ENCODE assay signal across 12 cellular contexts in the genomic region with DNA sequence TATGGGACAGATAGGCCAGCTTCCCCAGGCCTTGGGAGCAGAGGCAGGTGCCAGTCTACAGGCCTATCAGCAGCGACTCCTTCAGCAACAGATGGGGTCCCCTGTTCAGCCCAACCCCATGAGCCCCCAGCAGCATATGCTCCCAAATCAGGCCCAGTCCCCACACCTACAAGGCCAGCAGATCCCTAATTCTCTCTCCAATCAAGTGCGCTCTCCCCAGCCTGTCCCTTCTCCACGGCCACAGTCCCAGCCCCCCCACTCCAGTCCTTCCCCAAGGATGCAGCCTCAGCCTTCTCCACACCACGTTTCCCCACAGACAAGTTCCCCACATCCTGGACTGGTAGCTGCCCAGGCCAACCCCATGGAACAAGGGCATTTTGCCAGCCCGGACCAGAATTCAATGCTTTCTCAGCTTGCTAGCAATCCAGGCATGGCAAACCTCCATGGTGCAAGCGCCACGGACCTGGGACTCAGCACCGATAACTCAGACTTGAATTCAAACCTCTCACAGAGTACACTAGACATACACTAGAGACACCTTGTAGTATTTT. TPM values are rescaled to one million over a fixed set of nuclear protein-coding genes. Genes with fewer than 3 reads are reported as not detected.
A peak's percentile ranks its signal among the peaks of the same experiment; 100 is the strongest.
DNase-seq lines count a peak whose midpoint lies in the region; ATAC-seq and TF ChIP-seq lines count a peak whose summit lies in the region.
"Had no signal": no experiment of that assay in that cellular context is flagged by ENCODE, and none has a peak within 500 bp of the region (broad histone marks: within the 10 kb centered on the region; RNA-seq: fewer than 3 reads in every experiment).

No MANE protein-coding gene starts in this region.

- H3K4me3 Mint-ChIP-seq in activated naive CD4-positive, alpha-beta T cell treated with anti-CD3 and anti-CD28 coated beads for 36 hours, result no peak overlapping the region
- no peak overlapping the region for H3K4me3 Mint-ChIP-seq in brain

- intact Hi-C loops in activated naive CD4-positive, alpha-beta T cell treated with anti-CD3 and anti-CD28 coated beads for 36 hours (cut with micrococcal nuclease), result no loop called here
- intact Hi-C loops in transverse colon (cut with DNase I; ENCODE audit: low total_unique reads), result no loop called here

- ATAC-seq in HG03159 (IDR thresholded peaks at IDR 0.05; ENCODE audit: unreplicated experiment), result no peak

- no peak for TF ChIP-seq POLR2A in transverse colon (IDR thresholded peaks at IDR 0.05)

- in situ Hi-C loops in transverse colon (cut with MboI; ENCODE audit: low pct_ligation_motif_present in 1 of 4, low pct_unique_long_range_greater_than_20kb in 1 of 4, low sequenced_read_pairs in 3 of 4), result no loop called here

- peak overlapping the region; percentile 42 for H3K27ac Mint-ChIP-seq in activated naive CD4-positive, alpha-beta T cell treated with anti-CD3 and anti-CD28 coated beads for 36 hours
- H3K27ac Mint-ChIP-seq in brain, result peak overlapping the region in 4 of 5 experiments; percentile 32 to 90 (median 78)

- H3K4me1 ChIP-seq in liver (ENCODE audit: control insufficient read depth in 4 of 4, insufficient read depth in 4 of 4, low read length in 3 of 4) (no peaks in the 10 kb centered on the region), transverse colon (peaks cover 0 to 8% (median 3%) of the 10 kb centered on the region in 4 donors)

- H3K36me3 ChIP-seq in liver (ENCODE audit: control insufficient read depth in 4 of 4, insufficient read depth in 3 of 4, low read depth in 1 of 4, low read length in 3 of 4) (peaks cover 29 to 55% (median 51%) of the 10 kb centered on the region in 4 donors), transverse colon (peaks cover 0 to 52% (median 26%) of the 10 kb centered on the region in 4 donors)

- TF ChIP-seq CTCF in brain (conservative IDR thresholded peaks at IDR 0.05) (no peak), liver (IDR thresholded peaks at IDR 0.05; ENCODE audit: low read depth, low read length, missing input control) (no peak), transverse colon (IDR thresholded peaks at IDR 0.05) (no peak)

- H3K4me3 ChIP-seq in liver (ENCODE audit: low read depth in 1 of 3, low read length in 3 of 3), result no peak overlapping the region
- no peak overlapping the region for H3K4me3 ChIP-seq in transverse colon
- H3K4me3 ChIP-seq: upper lobe of left lung had no signal

- no peak for DNase-seq in activated naive CD4-positive, alpha-beta T cell treated with anti-CD3 and anti-CD28 coated beads for 36 hours
- no peak for DNase-seq in activated naive CD4-positive, alpha-beta T cell treated with anti-CD3 and anti-CD28 coated beads, Interleukin-2, amount 50 U/mL, for 16 hours
- DNase-seq in transverse colon (peak; percentile 16), AG20443 (ENCODE audit: low spot score) (no peak)
- no peak for DNase-seq in activated CD4-positive, CD25-positive, alpha-beta regulatory T cell treated with anti-CD3 and anti-CD28 coated beads, Interleukin-2, amount 50 U/mL, for 72 hours
- DNase-seq: KBM-7, NCI-H1694 treated with DMSO at 0.1 percent for 48 hours, small intestine had no signal

- H3K36me3 Mint-ChIP-seq in activated naive CD4-positive, alpha-beta T cell treated with anti-CD3 and anti-CD28 coated beads for 36 hours (ENCODE audit: low read depth), result peaks cover 32% of the 10 kb centered on the region
- H3K36me3 Mint-ChIP-seq in brain, result peaks cover 51% of the 10 kb centered on the region

- H3K4me1 Mint-ChIP-seq in activated naive CD4-positive, alpha-beta T cell treated with anti-CD3 and anti-CD28 coated beads for 36 hours (ENCODE audit: low read depth), result peaks cover 17% of the 10 kb centered on the region
- H3K4me1 Mint-ChIP-seq in brain, result peaks cover 9% of the 10 kb centered on the region

- no peak overlapping the region for H3K27ac ChIP-seq in liver (ENCODE audit: low read depth in 1 of 2, low read length in 2 of 2)
- no peak overlapping the region for H3K27ac ChIP-seq in transverse colon
- H3K27ac ChIP-seq: upper lobe of left lung had no signal

- CTCF ChIA-PET in activated naive CD4-positive, alpha-beta T cell treated with anti-CD3 and anti-CD28 coated beads for 36 hours (lab: Charles Lee), result no interaction called here

- 66% methylated on average over 8 of the region's 8 CpGs for WGBS in liver
- 72 to 84% methylated on average over 4 to 8 of the region's 8 CpGs for WGBS in transverse colon (ENCODE audit: low coverage in 1 of 2), 2 donors

- no peaks in the 10 kb centered on the region for H3K27me3 Mint-ChIP-seq in activated naive CD4-positive, alpha-beta T cell treated with anti-CD3 and anti-CD28 coated beads for 36 hours (ENCODE audit: low read depth)
- H3K27me3 Mint-ChIP-seq in brain, result no peaks in the 10 kb centered on the region

- H3K9me3 ChIP-seq in liver (ENCODE audit: control insufficient read depth in 4 of 4, low read length in 3 of 4) (no peaks in the 10 kb centered on the region), transverse colon (no peaks in the 10 kb centered on the region)
- H3K9me3 ChIP-seq: upper lobe of left lung had no signal

- TF ChIP-seq EP300 in transverse colon (IDR thresholded peaks at IDR 0.05; ENCODE audit: low read depth), result no peak

- H3K9ac ChIP-seq in liver (ENCODE audit: low read depth in 1 of 2, low read length in 2 of 2), result no peak overlapping the region

- H3K27me3 ChIP-seq in liver (ENCODE audit: control insufficient read depth in 4 of 4, insufficient read depth in 4 of 4, low read length in 3 of 4) (no peaks in the 10 kb centered on the region), transverse colon (no peaks in the 10 kb centered on the region)
- H3K27me3 ChIP-seq: upper lobe of left lung had no signal

- H3K9me3 Mint-ChIP-seq in activated naive CD4-positive, alpha-beta T cell treated with anti-CD3 and anti-CD28 coated beads for 36 hours, result no peaks in the 10 kb centered on the region
- H3K9me3 Mint-ChIP-seq in brain, result no peaks in the 10 kb centered on the region

- peak in 1 of 2 donors; percentile 38 for TF ChIP-seq RAD21 in liver (IDR thresholded peaks at IDR 0.05)

TF ChIP-seq in liver, 16 proteins besides CTCF, POLR2A, EP300 and RAD21:
- TF ChIP-seq HNF4A (conservative IDR thresholded peaks at IDR 0.05), result peak; percentile 15 to 51
- no peak for TF ChIP-seq SP1 (IDR thresholded peaks at IDR 0.05)

RNA-seq across cellular contexts. Expression of a gene that starts 26.6 kb away (rescaled TPM):
- total RNA-seq in activated naive CD4-positive, alpha-beta T cell treated with anti-CD3 and anti-CD28 coated beads for 36 hours, result 10 to 100 TPM; 19.4 to 22.3 TPM
- 25.2 TPM for polyA plus RNA-seq in brain (ENCODE audit: insufficient read depth, low read depth, low replicate concordance)
- total RNA-seq in liver, result 10 to 100 TPM; 11.9 to 17.4 TPM
- 10 to 100 TPM in 1 of 2 donors, 1 to 10 TPM in 1; 8.7 to 12.7 TPM for polyA plus RNA-seq in liver
- 10 to 100 TPM in 3 of 4 donors, 1 to 10 TPM in 1; 9.1 to 32.4 (median 14.5) TPM for total RNA-seq in transverse colon
